1 cellular context compared by ENCODE assay signal in the genomic region with DNA sequence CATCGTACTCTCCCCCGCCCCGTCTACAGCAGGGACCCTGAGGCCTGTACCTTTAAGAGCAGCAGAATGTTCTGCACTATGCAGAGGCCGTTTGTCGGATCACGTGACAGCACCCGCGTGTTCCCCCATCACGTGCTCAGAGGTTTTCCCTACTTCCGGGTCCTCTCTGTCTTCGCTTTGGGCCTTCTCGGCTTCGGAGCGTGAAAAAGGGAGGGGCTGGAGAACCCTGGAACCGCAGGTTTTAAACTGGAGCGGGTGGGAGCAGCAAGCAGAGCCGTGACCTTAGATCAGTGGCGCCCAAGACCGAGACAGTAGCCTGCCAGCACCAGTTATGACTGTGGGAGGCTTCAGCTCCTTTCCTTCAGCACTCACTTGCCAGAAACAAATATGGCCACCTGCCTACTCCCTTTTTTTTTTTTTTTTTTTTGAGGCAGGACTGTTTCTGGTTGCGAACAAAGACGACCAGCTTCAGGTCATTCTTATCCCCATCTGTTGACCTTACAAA.
TF ChIP-seq lines count a peak whose summit lies in the region.

Gene CLN3 (minus strand): TSS at position 105 of the 505 bp plus-strand sequence. CDS start 315 bp downstream, outside the sequence.

TF ChIP-seq in H1, 55 proteins besides CTCF, POLR2A, EP300 and RAD21 (continued from another document):
- TF ChIP-seq, protein P1, sequence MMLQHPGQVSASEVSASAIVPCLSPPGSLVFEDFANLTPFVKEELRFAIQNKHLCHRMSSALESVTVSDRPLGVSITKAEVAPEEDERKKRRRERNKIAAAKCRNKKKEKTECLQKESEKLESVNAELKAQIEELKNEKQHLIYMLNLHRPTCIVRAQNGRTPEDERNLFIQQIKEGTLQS (IDR thresholded peaks at IDR 0.05; ENCODE audit: insufficient read depth, low read depth, low read length): peak; percentile 99
- TF ChIP-seq SRF (IDR thresholded peaks at IDR 0.05; ENCODE audit: low read depth, low read length): no peak
- no peak for TF ChIP-seq RFX5 (IDR thresholded peaks at IDR 0.05; ENCODE audit: borderline replicate concordance, low read depth, low read length)
- peak; percentile 67; the same call in 1 of the 2 replicates for TF ChIP-seq KDM5A (IDR thresholded peaks at IDR 0.05; ENCODE audit: low read length)
- peak; percentile 67; the same call in 1 of the 2 replicates for TF ChIP-seq GTF2F1 (IDR thresholded peaks at IDR 0.05; ENCODE audit: borderline replicate concordance, low read depth, low read length)
- no peak for TF ChIP-seq HDAC6 (IDR thresholded peaks at IDR 0.05; ENCODE audit: low read depth, low read length)
- TF ChIP-seq KDM4A (IDR thresholded peaks at IDR 0.05; ENCODE audit: low read depth, low read length, severe bottlenecking): no peak
- TF ChIP-seq RNF2 (IDR thresholded peaks at IDR 0.05; ENCODE audit: borderline replicate concordance, low read depth, low read length, missing control alignments, poor library complexity, severe bottlenecking): no peak
- peak; percentile 78 for TF ChIP-seq TAF1 (IDR thresholded peaks at IDR 0.05; ENCODE audit: low read depth, low read length)
- TF ChIP-seq SIN3A (conservative IDR thresholded peaks at IDR 0.05 in 1 of 2, IDR thresholded peaks at IDR 0.05 in 1 of 2; ENCODE audit: low read depth in 1 of 2, low read length in 2 of 2): peak; percentile 89 to 95; a peak in 2 of 4 replicates
- TF ChIP-seq BCL11A (IDR thresholded peaks at IDR 0.05; ENCODE audit: low read depth in 2 of 2, low read length in 2 of 2): no peak
- TF ChIP-seq GABPA (IDR thresholded peaks at IDR 0.05; ENCODE audit: borderline replicate concordance, insufficient read depth, low read length): no peak
- TF ChIP-seq, protein P2, sequence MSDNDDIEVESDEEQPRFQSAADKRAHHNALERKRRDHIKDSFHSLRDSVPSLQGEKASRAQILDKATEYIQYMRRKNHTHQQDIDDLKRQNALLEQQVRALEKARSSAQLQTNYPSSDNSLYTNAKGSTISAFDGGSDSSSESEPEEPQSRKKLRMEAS (IDR thresholded peaks at IDR 0.05): peak; percentile 97
- TF ChIP-seq CTBP2 (IDR thresholded peaks at IDR 0.05; ENCODE audit: borderline replicate concordance, insufficient read depth, insufficient read length, low read length): no peak
- TF ChIP-seq YY1 (IDR thresholded peaks at IDR 0.05; ENCODE audit: low read depth, low read length): peak; percentile 99
- TF ChIP-seq, protein P3, sequence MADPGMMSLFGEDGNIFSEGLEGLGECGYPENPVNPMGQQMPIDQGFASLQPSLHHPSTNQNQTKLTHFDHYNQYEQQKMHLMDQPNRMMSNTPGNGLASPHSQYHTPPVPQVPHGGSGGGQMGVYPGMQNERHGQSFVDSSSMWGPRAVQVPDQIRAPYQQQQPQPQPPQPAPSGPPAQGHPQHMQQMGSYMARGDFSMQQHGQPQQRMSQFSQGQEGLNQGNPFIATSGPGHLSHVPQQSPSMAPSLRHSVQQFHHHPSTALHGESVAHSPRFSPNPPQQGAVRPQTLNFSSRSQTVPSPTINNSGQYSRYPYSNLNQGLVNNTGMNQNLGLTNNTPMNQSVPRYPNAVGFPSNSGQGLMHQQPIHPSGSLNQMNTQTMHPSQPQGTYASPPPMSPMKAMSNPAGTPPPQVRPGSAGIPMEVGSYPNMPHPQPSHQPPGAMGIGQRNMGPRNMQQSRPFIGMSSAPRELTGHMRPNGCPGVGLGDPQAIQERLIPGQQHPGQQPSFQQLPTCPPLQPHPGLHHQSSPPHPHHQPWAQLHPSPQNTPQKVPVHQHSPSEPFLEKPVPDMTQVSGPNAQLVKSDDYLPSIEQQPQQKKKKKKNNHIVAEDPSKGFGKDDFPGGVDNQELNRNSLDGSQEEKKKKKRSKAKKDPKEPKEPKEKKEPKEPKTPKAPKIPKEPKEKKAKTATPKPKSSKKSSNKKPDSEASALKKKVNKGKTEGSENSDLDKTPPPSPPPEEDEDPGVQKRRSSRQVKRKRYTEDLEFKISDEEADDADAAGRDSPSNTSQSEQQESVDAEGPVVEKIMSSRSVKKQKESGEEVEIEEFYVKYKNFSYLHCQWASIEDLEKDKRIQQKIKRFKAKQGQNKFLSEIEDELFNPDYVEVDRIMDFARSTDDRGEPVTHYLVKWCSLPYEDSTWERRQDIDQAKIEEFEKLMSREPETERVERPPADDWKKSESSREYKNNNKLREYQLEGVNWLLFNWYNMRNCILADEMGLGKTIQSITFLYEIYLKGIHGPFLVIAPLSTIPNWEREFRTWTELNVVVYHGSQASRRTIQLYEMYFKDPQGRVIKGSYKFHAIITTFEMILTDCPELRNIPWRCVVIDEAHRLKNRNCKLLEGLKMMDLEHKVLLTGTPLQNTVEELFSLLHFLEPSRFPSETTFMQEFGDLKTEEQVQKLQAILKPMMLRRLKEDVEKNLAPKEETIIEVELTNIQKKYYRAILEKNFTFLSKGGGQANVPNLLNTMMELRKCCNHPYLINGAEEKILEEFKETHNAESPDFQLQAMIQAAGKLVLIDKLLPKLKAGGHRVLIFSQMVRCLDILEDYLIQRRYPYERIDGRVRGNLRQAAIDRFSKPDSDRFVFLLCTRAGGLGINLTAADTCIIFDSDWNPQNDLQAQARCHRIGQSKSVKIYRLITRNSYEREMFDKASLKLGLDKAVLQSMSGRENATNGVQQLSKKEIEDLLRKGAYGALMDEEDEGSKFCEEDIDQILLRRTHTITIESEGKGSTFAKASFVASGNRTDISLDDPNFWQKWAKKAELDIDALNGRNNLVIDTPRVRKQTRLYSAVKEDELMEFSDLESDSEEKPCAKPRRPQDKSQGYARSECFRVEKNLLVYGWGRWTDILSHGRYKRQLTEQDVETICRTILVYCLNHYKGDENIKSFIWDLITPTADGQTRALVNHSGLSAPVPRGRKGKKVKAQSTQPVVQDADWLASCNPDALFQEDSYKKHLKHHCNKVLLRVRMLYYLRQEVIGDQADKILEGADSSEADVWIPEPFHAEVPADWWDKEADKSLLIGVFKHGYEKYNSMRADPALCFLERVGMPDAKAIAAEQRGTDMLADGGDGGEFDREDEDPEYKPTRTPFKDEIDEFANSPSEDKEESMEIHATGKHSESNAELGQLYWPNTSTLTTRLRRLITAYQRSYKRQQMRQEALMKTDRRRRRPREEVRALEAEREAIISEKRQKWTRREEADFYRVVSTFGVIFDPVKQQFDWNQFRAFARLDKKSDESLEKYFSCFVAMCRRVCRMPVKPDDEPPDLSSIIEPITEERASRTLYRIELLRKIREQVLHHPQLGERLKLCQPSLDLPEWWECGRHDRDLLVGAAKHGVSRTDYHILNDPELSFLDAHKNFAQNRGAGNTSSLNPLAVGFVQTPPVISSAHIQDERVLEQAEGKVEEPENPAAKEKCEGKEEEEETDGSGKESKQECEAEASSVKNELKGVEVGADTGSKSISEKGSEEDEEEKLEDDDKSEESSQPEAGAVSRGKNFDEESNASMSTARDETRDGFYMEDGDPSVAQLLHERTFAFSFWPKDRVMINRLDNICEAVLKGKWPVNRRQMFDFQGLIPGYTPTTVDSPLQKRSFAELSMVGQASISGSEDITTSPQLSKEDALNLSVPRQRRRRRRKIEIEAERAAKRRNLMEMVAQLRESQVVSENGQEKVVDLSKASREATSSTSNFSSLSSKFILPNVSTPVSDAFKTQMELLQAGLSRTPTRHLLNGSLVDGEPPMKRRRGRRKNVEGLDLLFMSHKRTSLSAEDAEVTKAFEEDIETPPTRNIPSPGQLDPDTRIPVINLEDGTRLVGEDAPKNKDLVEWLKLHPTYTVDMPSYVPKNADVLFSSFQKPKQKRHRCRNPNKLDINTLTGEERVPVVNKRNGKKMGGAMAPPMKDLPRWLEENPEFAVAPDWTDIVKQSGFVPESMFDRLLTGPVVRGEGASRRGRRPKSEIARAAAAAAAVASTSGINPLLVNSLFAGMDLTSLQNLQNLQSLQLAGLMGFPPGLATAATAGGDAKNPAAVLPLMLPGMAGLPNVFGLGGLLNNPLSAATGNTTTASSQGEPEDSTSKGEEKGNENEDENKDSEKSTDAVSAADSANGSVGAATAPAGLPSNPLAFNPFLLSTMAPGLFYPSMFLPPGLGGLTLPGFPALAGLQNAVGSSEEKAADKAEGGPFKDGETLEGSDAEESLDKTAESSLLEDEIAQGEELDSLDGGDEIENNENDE (IDR thresholded peaks at IDR 0.05; ENCODE audit: insufficient replicate concordance, low read length): no peak
- TF ChIP-seq PHF8 (conservative IDR thresholded peaks at IDR 0.05; ENCODE audit: low read depth, low read length): peak; percentile 57; the same call in 1 of the 2 replicates
- TF ChIP-seq E2F6 (IDR thresholded peaks at IDR 0.05): peak; percentile 77
- TF ChIP-seq EGR1 (IDR thresholded peaks at IDR 0.05; ENCODE audit: borderline replicate concordance, low read depth, low read length): no peak
